ENCODE assay signal across 11 cellular contexts in the genomic region with DNA sequence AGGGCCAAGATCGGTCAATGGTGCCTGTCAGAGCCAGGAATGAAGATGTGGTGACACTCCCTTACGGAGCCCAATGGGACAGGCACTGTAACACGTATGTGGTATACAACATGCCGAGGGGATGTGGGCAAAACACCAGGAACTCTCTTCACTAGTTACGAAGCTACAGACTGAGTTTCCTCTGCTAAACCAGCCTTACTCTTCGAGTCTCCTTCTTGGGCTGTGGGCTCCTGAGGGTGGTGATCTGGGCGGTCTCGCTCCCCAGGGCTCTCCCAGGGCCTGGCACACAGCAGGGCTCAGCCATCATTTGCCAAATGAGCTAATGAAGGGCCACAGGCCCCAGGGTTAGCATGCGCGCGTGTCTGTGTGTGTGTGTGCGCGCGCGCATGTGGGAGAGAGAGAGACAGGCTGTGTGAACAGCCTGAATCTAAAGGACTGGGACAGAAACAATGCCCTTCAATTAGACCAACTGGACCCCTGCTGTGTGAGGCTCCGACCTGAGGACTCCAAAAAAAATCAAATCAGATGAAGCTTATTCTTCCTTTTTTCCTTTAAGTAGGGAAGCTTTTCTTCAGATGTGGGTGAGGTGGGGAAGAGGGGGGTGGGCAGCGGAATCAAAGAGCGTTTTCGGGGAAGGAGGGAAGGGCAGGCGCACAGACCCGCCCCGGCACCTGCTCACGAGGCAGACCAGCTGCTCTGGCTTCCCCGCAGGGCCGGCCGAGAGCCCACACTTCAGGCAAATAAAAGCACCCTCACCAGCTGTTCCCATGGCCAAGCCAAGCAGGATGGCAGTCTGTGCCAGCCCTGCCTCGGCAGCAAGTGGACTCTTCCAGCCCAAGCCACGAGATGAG. TPM values are rescaled to one million over a fixed set of nuclear protein-coding genes. Genes with fewer than 3 reads are reported as not detected.
A peak's percentile ranks its signal among the peaks of the same experiment; 100 is the strongest.
DNase-seq lines count a peak whose midpoint lies in the region; ATAC-seq, FAIRE-seq and TF ChIP-seq lines count a peak whose summit lies in the region.
"Had no signal": no experiment of that assay in that cellular context is flagged by ENCODE, and none has a peak within 500 bp of the region (broad histone marks: within the 10 kb centered on the region; RNA-seq: fewer than 3 reads in every experiment).

No MANE protein-coding gene starts in this region.

- H3K4me3 Mint-ChIP-seq in WTC11: no peak overlapping the region
- peak overlapping the region; percentile 79 to 89 (median 86) for H3K4me3 Mint-ChIP-seq in naive thymus-derived CD4-positive, alpha-beta T cell

- CTCF ChIA-PET in WTC11 (lab: Charles Lee): interaction anchor here (0.6 to 4.5 kb wide), 4 partner anchors 13 to 52 kb away, joined by 3 to 30 read pairs (median 4); no protein-coding TSS in a partner anchor
- CTCF ChIA-PET in naive thymus-derived CD4-positive, alpha-beta T cell (lab: Charles Lee): interaction anchor here (0.7 to 3.2 kb wide), 8 partner anchors 19 to 52 kb away, joined by 3 to 14 read pairs (median 5); partner anchors contain the start of gene CCDC88C

- H3K36me3 ChIP-seq in naive thymus-derived CD4-positive, alpha-beta T cell (ENCODE audit: control insufficient read depth in 2 of 3, insufficient read depth in 3 of 3, low read length in 3 of 3): peaks cover 0 to 16% (median 0%) of the 10 kb centered on the region in 3 experiments

- H3K4me3 ChIP-seq in naive thymus-derived CD4-positive, alpha-beta T cell (ENCODE audit: low read length): no peak overlapping the region
- H3K4me3 ChIP-seq: PC-9 had no signal

- H3K27ac Mint-ChIP-seq in WTC11: peak overlapping the region; percentile 90
- H3K27ac Mint-ChIP-seq in naive thymus-derived CD4-positive, alpha-beta T cell: peak overlapping the region; percentile 89 to 99 (median 97)

- no peaks in the 10 kb centered on the region for H3K27me3 Mint-ChIP-seq in WTC11 (ENCODE audit: low read depth)
- no peaks in the 10 kb centered on the region for H3K27me3 Mint-ChIP-seq in naive thymus-derived CD4-positive, alpha-beta T cell

- POLR2A ChIA-PET in WTC11 (lab: Charles Lee): no interaction called here
- POLR2A ChIA-PET in naive thymus-derived CD4-positive, alpha-beta T cell (lab: Charles Lee): interaction anchor here (0.7 to 6.8 kb wide), 13 partner anchors 11 to 134 kb away, joined by 3 to 90 read pairs (median 11); partner anchors contain the start of gene CCDC88C

- H3K27me3 ChIP-seq in naive thymus-derived CD4-positive, alpha-beta T cell (ENCODE audit: control insufficient read depth in 2 of 2, insufficient read depth in 2 of 2, low read length in 2 of 2): no peaks in the 10 kb centered on the region

- DNase-seq in DMS53 treated with DMSO at 0.1 percent for 48 hours (lab: John Stamatoyannopoulos, UW; ENCODE audit: unreplicated experiment): peak; percentile 82
- DNase-seq in NCI-H187 treated with DMSO at 0.1 percent for 48 hours (lab: John Stamatoyannopoulos, UW): peak; percentile 66
- no peak for DNase-seq in WTC11 (ENCODE audit: low spot score)
- peak in 5 of 9 donors; percentile 48 to 62 (median 54) for DNase-seq in naive thymus-derived CD4-positive, alpha-beta T cell
- no peak for DNase-seq in urothelium cell line (ENCODE audit: low spot score)
- DNase-seq in EL: no peak
- DNase-seq: amniotic stem cell; stimulated activated CD4-positive, alpha-beta T cell treated with anti-CD3 and anti-CD28 coated beads, Interleukin-12 subunit alpha, Interleukin-12 subunit beta, amount 100 ng/mL, for 4 hours had no signal

- TF ChIP-seq CTCF in WTC11 (IDR thresholded peaks at IDR 0.05): no peak

- peaks cover 87% of the 10 kb centered on the region for H3K4me1 Mint-ChIP-seq in WTC11
- H3K4me1 Mint-ChIP-seq in naive thymus-derived CD4-positive, alpha-beta T cell: peaks cover 83 to 100% (median 98%) of the 10 kb centered on the region in 7 donors

- FAIRE-seq in urothelium cell line (lab: Jason Lieb, UNC): no peak

- intact Hi-C loops in naive thymus-derived CD4-positive, alpha-beta T cell (cut with micrococcal nuclease): loop anchor here (1.0 to 2.0 kb wide), 5 partner anchors 8 to 51 kb away; no protein-coding TSS in a partner anchor

- peaks cover 97 to 98% of the 10 kb centered on the region in 2 donors for H3K4me1 ChIP-seq in naive thymus-derived CD4-positive, alpha-beta T cell (ENCODE audit: control insufficient read depth in 2 of 2, insufficient read depth in 2 of 2, low read length in 2 of 2)

- peak overlapping the region; percentile 72 for H3K27ac ChIP-seq in naive thymus-derived CD4-positive, alpha-beta T cell (ENCODE audit: low read depth, low read length)

- ATAC-seq in WTC11 (no peak), GM19035 (IDR thresholded peaks at IDR 0.05; ENCODE audit: unreplicated experiment) (no peak), GM18520 (IDR thresholded peaks at IDR 0.05; ENCODE audit: unreplicated experiment) (no peak)
- peak; percentile 28 for ATAC-seq in naive thymus-derived CD4-positive, alpha-beta T cell

- no peaks in the 10 kb centered on the region for H3K9me3 ChIP-seq in naive thymus-derived CD4-positive, alpha-beta T cell (ENCODE audit: control insufficient read depth in 2 of 3, low read length in 3 of 3)

- no peaks in the 10 kb centered on the region for H3K9me3 Mint-ChIP-seq in WTC11
- no peaks in the 10 kb centered on the region for H3K9me3 Mint-ChIP-seq in naive thymus-derived CD4-positive, alpha-beta T cell

- no peaks in the 10 kb centered on the region for H3K36me3 Mint-ChIP-seq in WTC11
- peaks cover 0 to 18% (median 4%) of the 10 kb centered on the region in 5 donors for H3K36me3 Mint-ChIP-seq in naive thymus-derived CD4-positive, alpha-beta T cell

TF ChIP-seq in WTC11, 78 proteins besides CTCF, POLR2A, EP300 and RAD21 (continues in another document):
- no peak for TF ChIP-seq ZNF416 (CRISPR knock-in tag; IDR thresholded peaks at IDR 0.05)
- TF ChIP-seq JUN (CRISPR knock-in tag; IDR thresholded peaks at IDR 0.05): no peak
- no peak for TF ChIP-seq HMGXB4 (CRISPR knock-in tag; IDR thresholded peaks at IDR 0.05)
- TF ChIP-seq, protein P1, sequence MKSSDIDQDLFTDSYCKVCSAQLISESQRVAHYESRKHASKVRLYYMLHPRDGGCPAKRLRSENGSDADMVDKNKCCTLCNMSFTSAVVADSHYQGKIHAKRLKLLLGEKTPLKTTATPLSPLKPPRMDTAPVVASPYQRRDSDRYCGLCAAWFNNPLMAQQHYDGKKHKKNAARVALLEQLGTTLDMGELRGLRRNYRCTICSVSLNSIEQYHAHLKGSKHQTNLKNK (CRISPR knock-in tag; IDR thresholded peaks at IDR 0.05): no peak
- TF ChIP-seq, protein P2, sequence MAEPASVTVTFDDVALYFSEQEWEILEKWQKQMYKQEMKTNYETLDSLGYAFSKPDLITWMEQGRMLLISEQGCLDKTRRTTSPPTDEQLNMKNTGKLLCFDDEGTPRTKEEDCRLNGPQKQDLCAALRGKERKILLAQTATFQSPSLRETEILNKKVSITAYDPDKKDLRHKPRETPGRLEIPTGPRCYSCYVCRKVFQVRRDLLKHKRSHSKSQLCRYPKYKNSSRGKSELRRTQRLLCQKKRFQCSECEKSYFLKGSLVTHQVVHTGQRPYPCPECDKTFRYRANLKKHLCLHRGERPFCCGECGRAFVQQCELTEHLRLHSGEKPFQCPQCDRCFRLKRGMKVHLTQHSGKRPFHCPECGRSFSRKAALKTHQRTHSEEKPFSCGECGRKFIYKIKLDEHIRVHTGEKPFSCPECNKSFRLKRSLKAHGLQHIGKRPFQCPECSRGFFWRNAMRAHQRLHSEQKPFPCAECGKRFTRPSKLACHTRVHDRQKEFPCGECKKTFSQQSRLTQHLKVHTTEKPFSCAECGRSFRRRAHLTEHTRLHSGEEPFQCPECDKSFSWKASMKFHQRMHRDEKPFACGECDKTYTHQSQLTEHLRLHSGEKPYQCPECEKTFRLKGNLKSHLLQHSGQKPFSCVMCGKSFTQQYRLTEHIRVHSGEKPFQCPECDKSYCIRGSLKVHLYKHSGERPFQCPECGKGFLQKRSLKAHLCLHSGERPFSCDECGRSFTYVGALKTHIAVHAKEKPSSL (CRISPR knock-in tag; conservative IDR thresholded peaks at IDR 0.05): no peak
- no peak for TF ChIP-seq MAX (CRISPR knock-in tag; IDR thresholded peaks at IDR 0.05)
- no peak for TF ChIP-seq ZNF396 (CRISPR knock-in tag; IDR thresholded peaks at IDR 0.05; ENCODE audit: borderline replicate concordance)
- TF ChIP-seq SOX15 (CRISPR knock-in tag; IDR thresholded peaks at IDR 0.05): no peak
- no peak for TF ChIP-seq ZNF317 (CRISPR knock-in tag; IDR thresholded peaks at IDR 0.05; ENCODE audit: borderline replicate concordance, low read depth)
- TF ChIP-seq SMAD3 (CRISPR knock-in tag; IDR thresholded peaks at IDR 0.05; ENCODE audit: borderline replicate concordance): no peak
- TF ChIP-seq HMGA2 (CRISPR knock-in tag; IDR thresholded peaks at IDR 0.05): no peak
- no peak for TF ChIP-seq CBFB (CRISPR knock-in tag; IDR thresholded peaks at IDR 0.05; ENCODE audit: low read depth)
- TF ChIP-seq FOXP1 (CRISPR knock-in tag; IDR thresholded peaks at IDR 0.05; ENCODE audit: borderline replicate concordance): no peak

RNA-seq across cellular contexts. Expression of gene CCDC88C, which starts 42.5 kb away (rescaled TPM):
- 46.4 to 64.8 TPM (median 46.6 TPM) in 3 replicates for total RNA-seq in WTC11 (2021)
- total RNA-seq in naive thymus-derived CD4-positive, alpha-beta T cell: 100 to 1,000 TPM; 189 to 324 (median 277) TPM
- polyA plus RNA-seq in naive thymus-derived CD4-positive, alpha-beta T cell: 10 to 100 TPM; 23.6 to 44.9 TPM

Comparison
In these comparisons a context has a peak if more than half of its experiments do, and no peak if none do; other contexts are left out.
1. DNase-seq: peak in DMS53 treated with DMSO at 0.1 percent for 48 hours (single experiment), NCI-H187 treated with DMSO at 0.1 percent for 48 hours (single experiment) and naive thymus-derived CD4-positive, alpha-beta T cell (5 of 9); none in WTC11 (single experiment), urothelium cell line (single experiment) and EL (single experiment).